In genomic region chr13:102294407-102295018, GRCh38 we compare ENCODE assay signal across 15 cellular contexts.
DNase-seq lines count a peak whose midpoint lies in the region; ATAC-seq and TF ChIP-seq lines count a peak whose summit lies in the region.
"Had no signal": no experiment of that assay in that cellular context is flagged by ENCODE, and none has a peak within 500 bp of the region (broad histone marks: within the 10 kb centered on the region; RNA-seq: fewer than 3 reads in every experiment).

No MANE protein-coding gene starts in this region.

- no peak overlapping the region for H3K27ac Mint-ChIP-seq in progenitor cell of endocrine pancreas
- H3K27ac Mint-ChIP-seq: CD14-positive monocyte; CD8-positive, alpha-beta T cell had no signal

- H3K9ac ChIP-seq in endocrine pancreas (ENCODE audit: control insufficient read depth, insufficient read depth, low read length), result no peak overlapping the region
- H3K9ac ChIP-seq: GM23248 had no signal

- H3K36me3 ChIP-seq in endocrine pancreas (ENCODE audit: control insufficient read depth, insufficient read depth, low read length) (no peaks in the 10 kb centered on the region), gastroesophageal sphincter (no peaks in the 10 kb centered on the region), uterus (no peaks in the 10 kb centered on the region)

- H3K9me3 Mint-ChIP-seq in progenitor cell of endocrine pancreas (ENCODE audit: low read depth), result no peaks in the 10 kb centered on the region
- H3K9me3 Mint-ChIP-seq: CD8-positive, alpha-beta T cell had no signal

- intact Hi-C loops in right cardiac atrium (cut with DNase I) (no loop called here), Right ventricle myocardium superior (cut with DNase I) (no loop called here), uterus (cut with DNase I; ENCODE audit: low total_unique reads) (no loop called here)

- H3K27me3 ChIP-seq in right cardiac atrium (ENCODE audit: control insufficient read depth, insufficient read depth) (no peaks in the 10 kb centered on the region), endocrine pancreas (ENCODE audit: control insufficient read depth, insufficient read depth, low read length) (no peaks in the 10 kb centered on the region), gastroesophageal sphincter (no peaks in the 10 kb centered on the region), uterus (no peaks in the 10 kb centered on the region)

- no peaks in the 10 kb centered on the region for H3K36me3 Mint-ChIP-seq in progenitor cell of endocrine pancreas (ENCODE audit: insufficient read depth)
- H3K36me3 Mint-ChIP-seq: CD14-positive monocyte; CD8-positive, alpha-beta T cell had no signal

- H3K4me3 ChIP-seq in right cardiac atrium (ENCODE audit: low read length) (no peak overlapping the region), endocrine pancreas (ENCODE audit: control insufficient read depth, insufficient read depth, low read length) (peak overlapping the region; percentile 14), gastroesophageal sphincter (no peak overlapping the region), uterus (no peak overlapping the region)
- H3K4me3 ChIP-seq: GM23248 had no signal

- DNase-seq in right cardiac atrium (no peak), Right ventricle myocardium superior (no peak), uterus (no peak), progenitor cell of endocrine pancreas (ENCODE audit: low spot score, unreplicated experiment) (no peak)
- DNase-seq: CD8-positive, alpha-beta T cell; COR-L47; DMS153; GF-D8; GM23248 had no signal

- TF ChIP-seq CTCF in gastroesophageal sphincter (IDR thresholded peaks at IDR 0.05), result no peak
- no peak for TF ChIP-seq CTCF in uterus (IDR thresholded peaks at IDR 0.05)
- no peak for TF ChIP-seq CTCF in progenitor cell of endocrine pancreas (IDR thresholded peaks at IDR 0.05; ENCODE audit: unreplicated experiment)

- H3K4me1 Mint-ChIP-seq in progenitor cell of endocrine pancreas (ENCODE audit: low read depth), result no peaks in the 10 kb centered on the region
- H3K4me1 Mint-ChIP-seq: CD14-positive monocyte had no signal

- no peak overlapping the region for H3K4me3 Mint-ChIP-seq in progenitor cell of endocrine pancreas (ENCODE audit: low read depth)
- H3K4me3 Mint-ChIP-seq: CD14-positive monocyte; CD8-positive, alpha-beta T cell had no signal

- TF ChIP-seq POLR2A in gastroesophageal sphincter (IDR thresholded peaks at IDR 0.05) (no peak), uterus (IDR thresholded peaks at IDR 0.05) (no peak)

- 38% methylated on average over 3 of the region's 3 CpGs for WGBS in right cardiac atrium
- WGBS in gastroesophageal sphincter (ENCODE audit: low coverage in 1 of 2), 2 donors, result 54 to 59% methylated on average over 3 of the region's 3 CpGs

- TF ChIP-seq EP300 in gastroesophageal sphincter (IDR thresholded peaks at IDR 0.05), result no peak

- ATAC-seq in right cardiac atrium, result peak; percentile 32 to 62
- no peak for ATAC-seq in Right ventricle myocardium superior (ENCODE audit: poor library complexity)
- ATAC-seq in gastroesophageal sphincter, result no peak
- ATAC-seq in GM19395 (IDR thresholded peaks at IDR 0.05; ENCODE audit: unreplicated experiment), result no peak
- ATAC-seq: CD8-positive, alpha-beta T cell; HCT116 had no signal

- H3K9me3 ChIP-seq in right cardiac atrium (ENCODE audit: control insufficient read depth, low read length) (no peaks in the 10 kb centered on the region), endocrine pancreas (ENCODE audit: control insufficient read depth, low read length) (no peaks in the 10 kb centered on the region), gastroesophageal sphincter (no peaks in the 10 kb centered on the region), uterus (no peaks in the 10 kb centered on the region)

- H3K4me1 ChIP-seq in right cardiac atrium (ENCODE audit: control insufficient read depth, insufficient read depth, low read length) (no peaks in the 10 kb centered on the region), endocrine pancreas (ENCODE audit: control insufficient read depth, insufficient read depth, low read length) (peaks cover 7% of the 10 kb centered on the region), gastroesophageal sphincter (peaks cover 10 to 32% (median 10%) of the 10 kb centered on the region in 3 donors), uterus (no peaks in the 10 kb centered on the region)

- H3K27ac ChIP-seq in right cardiac atrium (ENCODE audit: low read length) (no peak overlapping the region), gastroesophageal sphincter (peak overlapping the region; percentile 43 to 71 (median 59)), uterus (peak overlapping the region; percentile 28 to 48)
- H3K27ac ChIP-seq: GM23248, HL-60 had no signal

- no peaks in the 10 kb centered on the region for H3K27me3 Mint-ChIP-seq in progenitor cell of endocrine pancreas

Comparison
In these comparisons a context has a peak if more than half of its experiments do, and no peak if none do; other contexts are left out.
1. ATAC-seq: peak in right cardiac atrium (2 of 2); none in Right ventricle myocardium superior (single experiment), gastroesophageal sphincter (single experiment) and GM19395 (single experiment).